8 cellular contexts compared by ENCODE assay signal in genomic region chr12:11171953-11172675, GRCh38. TPM values are rescaled to one million over a fixed set of nuclear protein-coding genes. Genes with fewer than 3 reads are reported as not detected.
DNase-seq lines count a peak whose midpoint lies in the region; ATAC-seq, FAIRE-seq and TF ChIP-seq lines count a peak whose summit lies in the region.

No MANE protein-coding gene starts in this region.

- H3K4me1 ChIP-seq in endocrine pancreas (ENCODE audit: control insufficient read depth, insufficient read depth, low read length): peaks cover 18% of the 10 kb centered on the region

- peak overlapping the region; percentile 84 for H2AFZ ChIP-seq in neural cell (ENCODE audit: low read depth, low read length)

- no peak for TF ChIP-seq CTCF in neural cell (IDR thresholded peaks at IDR 0.05; ENCODE audit: poor library complexity, severe bottlenecking)

- no peaks in the 10 kb centered on the region for H3K27me3 ChIP-seq in endocrine pancreas (ENCODE audit: control insufficient read depth, insufficient read depth, low read length)
- H3K27me3 ChIP-seq in neural cell (ENCODE audit: insufficient read depth, low read depth, low read length): no peaks in the 10 kb centered on the region

- H3K9me3 ChIP-seq in endocrine pancreas (ENCODE audit: control insufficient read depth, low read length): no peaks in the 10 kb centered on the region
- H3K9me3 ChIP-seq in neural cell (ENCODE audit: low read length): no peaks in the 10 kb centered on the region

- peak overlapping the region; percentile 96 for H3K4me3 ChIP-seq in GM08714 (ENCODE audit: low read length)
- peak overlapping the region; percentile 97 for H3K4me3 ChIP-seq in endocrine pancreas (ENCODE audit: control insufficient read depth, insufficient read depth, low read length)
- peak overlapping the region; percentile 70 for H3K4me3 ChIP-seq in neural cell (ENCODE audit: low read length)

- no peaks in the 10 kb centered on the region for H3F3A ChIP-seq in neural cell (ENCODE audit: insufficient read depth, low read length, poor library complexity, severe bottlenecking)

- peak overlapping the region; percentile 22 for H3K9ac ChIP-seq in endocrine pancreas (ENCODE audit: control insufficient read depth, insufficient read depth, low read length)
- peak overlapping the region; percentile 78 for H3K9ac ChIP-seq in neural cell (ENCODE audit: low read length)

- peak; percentile 0 for DNase-seq in A172 (ENCODE audit: low spot score)
- DNase-seq in RCC 7860 (ENCODE audit: low spot score): peak; percentile 5
- no peak for DNase-seq in COLO829 (ENCODE audit: low spot score)

- peak overlapping the region; percentile 92 for H3K27ac ChIP-seq in neural cell (ENCODE audit: low read length)

- no peak for TF ChIP-seq EP300 in neural cell (conservative IDR thresholded peaks at IDR 0.05; ENCODE audit: poor library complexity, severe bottlenecking)

- no peaks in the 10 kb centered on the region for H3K9me2 ChIP-seq in neural cell (ENCODE audit: insufficient read depth, low read length)

- no peak for TF ChIP-seq RAD21 in neural cell (conservative IDR thresholded peaks at IDR 0.05)

- no peak for FAIRE-seq in RCC 7860 (lab: Jason Lieb, UNC)

- H3K4me2 ChIP-seq in neural cell (ENCODE audit: low read length): peak overlapping the region; percentile 85

- H4K20me1 ChIP-seq in neural cell (ENCODE audit: insufficient read depth): no peaks in the 10 kb centered on the region

- no peak for ATAC-seq in HG03442 (IDR thresholded peaks at IDR 0.05; ENCODE audit: unreplicated experiment)
- ATAC-seq in GM21360 (IDR thresholded peaks at IDR 0.05; ENCODE audit: unreplicated experiment): no peak

- peaks cover 65% of the 10 kb centered on the region for H3K79me2 ChIP-seq in neural cell (replicated peaks; ENCODE audit: insufficient read depth, low read length)

- H3K36me3 ChIP-seq in endocrine pancreas (ENCODE audit: control insufficient read depth, insufficient read depth, low read length) (no peaks in the 10 kb centered on the region), neural cell (ENCODE audit: insufficient read depth, low read length) (no peaks in the 10 kb centered on the region)

TF ChIP-seq in neural cell, 6 proteins besides CTCF, POLR2A, EP300 and RAD21:
- TF ChIP-seq POLR2AphosphoS5 (IDR thresholded peaks at IDR 0.05): peak; percentile 9
- TF ChIP-seq TAF1 (IDR thresholded peaks at IDR 0.05; ENCODE audit: low read depth): no peak

RNA-seq across cellular contexts. Expression of gene SMIM10L1, which starts 1.1 kb away (rescaled TPM):
- 5.2 and 8.0 TPM in 2 replicates for total RNA-seq in A172 (2014; rRNA removed; shearing (Covaris generic))
- 19.1 and 22.0 TPM in 2 replicates for polyA plus RNA-seq in neural cell
- 20.5 and 22.7 TPM in 2 replicates for polyA minus RNA-seq in neural cell

RNA-seq across cellular contexts. Expression of gene TAS2R42, which starts 14.6 kb away (rescaled TPM):
- total RNA-seq in A172 (2014; rRNA removed; shearing (Covaris generic)): not detected in 2 replicates
- not detected in 2 replicates for polyA plus RNA-seq in neural cell
- not detected in 2 replicates for polyA minus RNA-seq in neural cell

RNA-seq across cellular contexts. Expression of gene TAS2R30, which starts 37.7 kb away (rescaled TPM):
- 0.05 and 0.48 TPM in 2 replicates for total RNA-seq in A172 (2014; rRNA removed; shearing (Covaris generic))
- polyA plus RNA-seq in neural cell: 0.40 and 0.53 TPM in 2 replicates
- polyA minus RNA-seq in neural cell: 27.8 and 33.5 TPM in 2 replicates
